ENCODE assay signal across 1 cellular context in the genomic region with DNA sequence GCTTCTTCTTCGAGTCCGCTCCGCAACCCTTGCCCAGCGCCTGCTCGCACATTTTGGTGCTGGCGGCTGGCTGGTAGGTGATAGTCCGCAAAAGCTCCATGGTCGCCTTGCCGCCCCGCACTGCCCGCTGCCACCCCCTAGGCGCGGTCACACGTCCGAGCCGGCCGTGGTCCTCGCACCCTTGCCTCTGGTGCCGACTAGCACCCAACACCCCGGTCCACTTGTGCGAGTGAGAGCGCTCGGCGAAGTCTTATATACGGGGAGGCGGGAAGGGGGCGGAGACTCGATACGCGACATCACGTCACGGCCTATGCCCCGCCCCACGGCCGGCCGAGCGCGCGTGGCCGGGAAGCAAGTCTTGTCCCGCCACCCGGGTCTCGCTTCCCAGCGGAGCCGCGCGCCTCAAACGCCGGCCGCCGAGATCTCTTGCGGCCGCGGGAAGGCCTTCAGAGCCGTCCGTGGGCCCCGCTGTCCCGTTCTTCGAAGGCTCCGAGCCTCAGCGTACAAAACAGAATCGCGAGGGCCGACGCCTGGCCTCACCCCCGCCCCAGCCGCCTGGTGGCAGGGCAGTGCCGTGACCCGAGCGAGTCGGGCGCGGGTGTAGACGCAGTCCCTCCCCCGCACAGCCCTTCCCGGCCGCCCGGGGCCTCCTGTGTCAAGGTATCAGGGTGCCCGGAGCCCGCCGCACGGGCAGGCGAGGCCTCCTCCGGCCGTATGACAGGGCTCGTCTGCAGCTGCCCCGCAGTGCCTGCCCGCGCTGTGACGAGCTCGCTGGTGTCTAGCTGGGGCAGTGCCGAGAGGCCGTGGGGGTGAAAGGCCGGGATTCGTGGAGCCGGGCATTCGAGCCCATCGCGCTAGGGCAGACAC.
TF ChIP-seq lines count a peak whose summit lies in the region.

Gene PLK2 (minus strand): TSS at position 227 of the 867 bp plus-strand sequence. CDS start 127 bp downstream, at position 100.

TF ChIP-seq in HepG2, 621 proteins besides CTCF, POLR2A, EP300 and RAD21 (continued from another document and continues in another):
- TF ChIP-seq ZBTB46 (CRISPR knock-in tag; IDR thresholded peaks at IDR 0.05; ENCODE audit: borderline replicate concordance) (no peak), GLMP (CRISPR knock-in tag; IDR thresholded peaks at IDR 0.05; ENCODE audit: borderline replicate concordance) (no peak), ZNF879 (CRISPR knock-in tag; IDR thresholded peaks at IDR 0.05) (0 out of 2 replicates have a peak, but pooled peaks have one; percentile 11), ZNF567 (CRISPR knock-in tag; IDR thresholded peaks at IDR 0.05; ENCODE audit: borderline replicate concordance) (no peak), DR1 (CRISPR knock-in tag; IDR thresholded peaks at IDR 0.05) (peak; percentile 95), RXRB (CRISPR knock-in tag; IDR thresholded peaks at IDR 0.05; ENCODE audit: borderline replicate concordance) (0 out of 2 replicates have a peak, but pooled peaks have one; percentile 9), ZNF557 (CRISPR knock-in tag; IDR thresholded peaks at IDR 0.05) (no peak), CBX5 (CRISPR knock-in tag; IDR thresholded peaks at IDR 0.05; ENCODE audit: borderline replicate concordance) (0 out of 2 replicates have a peak, but pooled peaks have one; percentile 42), YY1 (IDR thresholded peaks at IDR 0.05; ENCODE audit: insufficient read depth, insufficient replicate concordance, low read depth, low read length) (peak; percentile 19), ZNF225 (CRISPR knock-in tag; IDR thresholded peaks at IDR 0.05) (peak; percentile 51; the same call in 1 of the 2 replicates), ZNF878 (CRISPR knock-in tag; IDR thresholded peaks at IDR 0.05) (peak; percentile 52; the same call in 1 of the 2 replicates), ZNF709 (CRISPR knock-in tag; IDR thresholded peaks at IDR 0.05) (no peak; the same call in 1 of the 2 replicates), SMYD3 (CRISPR knock-in tag; IDR thresholded peaks at IDR 0.05) (0 out of 2 replicates have a peak, but pooled peaks have one; percentile 6), GATAD2A (CRISPR knock-in tag; IDR thresholded peaks at IDR 0.05) (peak; percentile 17; the same call in 1 of the 2 replicates), ZNF543 (CRISPR knock-in tag; IDR thresholded peaks at IDR 0.05) (peak; percentile 49; the same call in 1 of the 2 replicates), CENPT (CRISPR knock-in tag; IDR thresholded peaks at IDR 0.05; ENCODE audit: low read depth) (no peak), ZNF468 (CRISPR knock-in tag; IDR thresholded peaks at IDR 0.05) (no peak), ZNF891 (CRISPR knock-in tag; IDR thresholded peaks at IDR 0.05) (peak; percentile 49), ATF3 (CRISPR knock-in tag; IDR thresholded peaks at IDR 0.05) (peak; percentile 29; the same call in 1 of the 2 replicates), EEA1 (CRISPR knock-in tag; IDR thresholded peaks at IDR 0.05; ENCODE audit: borderline replicate concordance) (no peak), CCDC6 (CRISPR knock-in tag; IDR thresholded peaks at IDR 0.05) (peak; percentile 75), MAFG (CRISPR knock-in tag; IDR thresholded peaks at IDR 0.05) (no peak), XBP1 (CRISPR knock-in tag; IDR thresholded peaks at IDR 0.05) (0 out of 2 replicates have a peak, but pooled peaks have one; percentile 31), ATF7-NPFF (CRISPR knock-in tag; IDR thresholded peaks at IDR 0.05; ENCODE audit: low read depth) (0 out of 2 replicates have a peak, but pooled peaks have one; percentile 1), ZBTB7B (CRISPR knock-in tag; IDR thresholded peaks at IDR 0.05) (no peak), JUN (CRISPR knock-in tag; IDR thresholded peaks at IDR 0.05) (peak; percentile 12; the same call in 1 of the 2 replicates)
- TF ChIP-seq, protein P1, sequence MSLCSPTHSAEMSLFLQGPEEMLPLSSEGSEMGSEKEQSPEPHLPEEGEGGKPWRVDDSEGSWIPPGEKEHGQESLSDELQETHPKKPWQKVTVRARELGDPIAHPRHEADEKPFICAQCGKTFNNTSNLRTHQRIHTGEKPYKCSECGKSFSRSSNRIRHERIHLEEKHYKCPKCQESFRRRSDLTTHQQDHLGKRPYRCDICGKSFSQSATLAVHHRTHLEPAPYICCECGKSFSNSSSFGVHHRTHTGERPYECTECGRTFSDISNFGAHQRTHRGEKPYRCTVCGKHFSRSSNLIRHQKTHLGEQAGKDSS (CRISPR knock-in tag; IDR thresholded peaks at IDR 0.05; ENCODE audit: borderline replicate concordance, low read depth) = peak; percentile 56
- TF ChIP-seq, protein P2, sequence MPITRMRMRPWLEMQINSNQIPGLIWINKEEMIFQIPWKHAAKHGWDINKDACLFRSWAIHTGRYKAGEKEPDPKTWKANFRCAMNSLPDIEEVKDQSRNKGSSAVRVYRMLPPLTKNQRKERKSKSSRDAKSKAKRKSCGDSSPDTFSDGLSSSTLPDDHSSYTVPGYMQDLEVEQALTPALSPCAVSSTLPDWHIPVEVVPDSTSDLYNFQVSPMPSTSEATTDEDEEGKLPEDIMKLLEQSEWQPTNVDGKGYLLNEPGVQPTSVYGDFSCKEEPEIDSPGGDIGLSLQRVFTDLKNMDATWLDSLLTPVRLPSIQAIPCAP (CRISPR knock-in tag; IDR thresholded peaks at IDR 0.05; ENCODE audit: low read depth) = 0 out of 2 replicates have a peak, but pooled peaks have one; percentile 35
- TF ChIP-seq, protein P3, sequence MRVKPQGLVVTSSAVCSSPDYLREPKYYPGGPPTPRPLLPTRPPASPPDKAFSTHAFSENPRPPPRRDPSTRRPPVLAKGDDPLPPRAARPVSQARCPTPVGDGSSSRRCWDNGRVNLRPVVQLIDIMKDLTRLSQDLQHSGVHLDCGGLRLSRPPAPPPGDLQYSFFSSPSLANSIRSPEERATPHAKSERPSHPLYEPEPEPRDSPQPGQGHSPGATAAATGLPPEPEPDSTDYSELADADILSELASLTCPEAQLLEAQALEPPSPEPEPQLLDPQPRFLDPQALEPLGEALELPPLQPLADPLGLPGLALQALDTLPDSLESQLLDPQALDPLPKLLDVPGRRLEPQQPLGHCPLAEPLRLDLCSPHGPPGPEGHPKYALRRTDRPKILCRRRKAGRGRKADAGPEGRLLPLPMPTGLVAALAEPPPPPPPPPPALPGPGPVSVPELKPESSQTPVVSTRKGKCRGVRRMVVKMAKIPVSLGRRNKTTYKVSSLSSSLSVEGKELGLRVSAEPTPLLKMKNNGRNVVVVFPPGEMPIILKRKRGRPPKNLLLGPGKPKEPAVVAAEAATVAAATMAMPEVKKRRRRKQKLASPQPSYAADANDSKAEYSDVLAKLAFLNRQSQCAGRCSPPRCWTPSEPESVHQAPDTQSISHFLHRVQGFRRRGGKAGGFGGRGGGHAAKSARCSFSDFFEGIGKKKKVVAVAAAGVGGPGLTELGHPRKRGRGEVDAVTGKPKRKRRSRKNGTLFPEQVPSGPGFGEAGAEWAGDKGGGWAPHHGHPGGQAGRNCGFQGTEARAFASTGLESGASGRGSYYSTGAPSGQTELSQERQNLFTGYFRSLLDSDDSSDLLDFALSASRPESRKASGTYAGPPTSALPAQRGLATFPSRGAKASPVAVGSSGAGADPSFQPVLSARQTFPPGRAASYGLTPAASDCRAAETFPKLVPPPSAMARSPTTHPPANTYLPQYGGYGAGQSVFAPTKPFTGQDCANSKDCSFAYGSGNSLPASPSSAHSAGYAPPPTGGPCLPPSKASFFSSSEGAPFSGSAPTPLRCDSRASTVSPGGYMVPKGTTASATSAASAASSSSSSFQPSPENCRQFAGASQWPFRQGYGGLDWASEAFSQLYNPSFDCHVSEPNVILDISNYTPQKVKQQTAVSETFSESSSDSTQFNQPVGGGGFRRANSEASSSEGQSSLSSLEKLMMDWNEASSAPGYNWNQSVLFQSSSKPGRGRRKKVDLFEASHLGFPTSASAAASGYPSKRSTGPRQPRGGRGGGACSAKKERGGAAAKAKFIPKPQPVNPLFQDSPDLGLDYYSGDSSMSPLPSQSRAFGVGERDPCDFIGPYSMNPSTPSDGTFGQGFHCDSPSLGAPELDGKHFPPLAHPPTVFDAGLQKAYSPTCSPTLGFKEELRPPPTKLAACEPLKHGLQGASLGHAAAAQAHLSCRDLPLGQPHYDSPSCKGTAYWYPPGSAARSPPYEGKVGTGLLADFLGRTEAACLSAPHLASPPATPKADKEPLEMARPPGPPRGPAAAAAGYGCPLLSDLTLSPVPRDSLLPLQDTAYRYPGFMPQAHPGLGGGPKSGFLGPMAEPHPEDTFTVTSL (CRISPR knock-in tag; IDR thresholded peaks at IDR 0.05; ENCODE audit: borderline replicate concordance) = 0 out of 2 replicates have a peak, but pooled peaks have one; percentile 14
- TF ChIP-seq, protein P4, sequence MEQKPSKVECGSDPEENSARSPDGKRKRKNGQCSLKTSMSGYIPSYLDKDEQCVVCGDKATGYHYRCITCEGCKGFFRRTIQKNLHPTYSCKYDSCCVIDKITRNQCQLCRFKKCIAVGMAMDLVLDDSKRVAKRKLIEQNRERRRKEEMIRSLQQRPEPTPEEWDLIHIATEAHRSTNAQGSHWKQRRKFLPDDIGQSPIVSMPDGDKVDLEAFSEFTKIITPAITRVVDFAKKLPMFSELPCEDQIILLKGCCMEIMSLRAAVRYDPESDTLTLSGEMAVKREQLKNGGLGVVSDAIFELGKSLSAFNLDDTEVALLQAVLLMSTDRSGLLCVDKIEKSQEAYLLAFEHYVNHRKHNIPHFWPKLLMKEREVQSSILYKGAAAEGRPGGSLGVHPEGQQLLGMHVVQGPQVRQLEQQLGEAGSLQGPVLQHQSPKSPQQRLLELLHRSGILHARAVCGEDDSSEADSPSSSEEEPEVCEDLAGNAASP (CRISPR knock-in tag; IDR thresholded peaks at IDR 0.05; ENCODE audit: borderline replicate concordance) = peak; percentile 27; the same call in 1 of the 2 replicates
- TF ChIP-seq, protein P5, sequence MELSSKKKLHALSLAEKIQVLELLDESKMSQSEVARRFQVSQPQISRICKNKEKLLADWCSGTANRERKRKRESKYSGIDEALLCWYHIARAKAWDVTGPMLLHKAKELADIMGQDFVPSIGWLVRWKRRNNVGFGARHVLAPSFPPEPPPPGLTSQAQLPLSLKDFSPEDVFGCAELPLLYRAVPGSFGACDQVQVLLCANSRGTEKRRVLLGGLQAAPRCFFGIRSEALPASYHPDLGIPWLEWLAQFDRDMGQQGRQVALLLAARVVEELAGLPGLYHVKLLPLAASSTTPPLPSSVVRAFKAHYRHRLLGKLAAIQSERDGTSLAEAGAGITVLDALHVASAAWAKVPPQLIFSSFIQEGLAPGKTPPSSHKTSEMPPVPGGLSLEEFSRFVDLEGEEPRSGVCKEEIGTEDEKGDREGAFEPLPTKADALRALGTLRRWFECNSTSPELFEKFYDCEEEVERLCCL (CRISPR knock-in tag; IDR thresholded peaks at IDR 0.05; ENCODE audit: borderline replicate concordance) = 0 out of 2 replicates have a peak, but pooled peaks have one; percentile 77
- TF ChIP-seq, protein P6, sequence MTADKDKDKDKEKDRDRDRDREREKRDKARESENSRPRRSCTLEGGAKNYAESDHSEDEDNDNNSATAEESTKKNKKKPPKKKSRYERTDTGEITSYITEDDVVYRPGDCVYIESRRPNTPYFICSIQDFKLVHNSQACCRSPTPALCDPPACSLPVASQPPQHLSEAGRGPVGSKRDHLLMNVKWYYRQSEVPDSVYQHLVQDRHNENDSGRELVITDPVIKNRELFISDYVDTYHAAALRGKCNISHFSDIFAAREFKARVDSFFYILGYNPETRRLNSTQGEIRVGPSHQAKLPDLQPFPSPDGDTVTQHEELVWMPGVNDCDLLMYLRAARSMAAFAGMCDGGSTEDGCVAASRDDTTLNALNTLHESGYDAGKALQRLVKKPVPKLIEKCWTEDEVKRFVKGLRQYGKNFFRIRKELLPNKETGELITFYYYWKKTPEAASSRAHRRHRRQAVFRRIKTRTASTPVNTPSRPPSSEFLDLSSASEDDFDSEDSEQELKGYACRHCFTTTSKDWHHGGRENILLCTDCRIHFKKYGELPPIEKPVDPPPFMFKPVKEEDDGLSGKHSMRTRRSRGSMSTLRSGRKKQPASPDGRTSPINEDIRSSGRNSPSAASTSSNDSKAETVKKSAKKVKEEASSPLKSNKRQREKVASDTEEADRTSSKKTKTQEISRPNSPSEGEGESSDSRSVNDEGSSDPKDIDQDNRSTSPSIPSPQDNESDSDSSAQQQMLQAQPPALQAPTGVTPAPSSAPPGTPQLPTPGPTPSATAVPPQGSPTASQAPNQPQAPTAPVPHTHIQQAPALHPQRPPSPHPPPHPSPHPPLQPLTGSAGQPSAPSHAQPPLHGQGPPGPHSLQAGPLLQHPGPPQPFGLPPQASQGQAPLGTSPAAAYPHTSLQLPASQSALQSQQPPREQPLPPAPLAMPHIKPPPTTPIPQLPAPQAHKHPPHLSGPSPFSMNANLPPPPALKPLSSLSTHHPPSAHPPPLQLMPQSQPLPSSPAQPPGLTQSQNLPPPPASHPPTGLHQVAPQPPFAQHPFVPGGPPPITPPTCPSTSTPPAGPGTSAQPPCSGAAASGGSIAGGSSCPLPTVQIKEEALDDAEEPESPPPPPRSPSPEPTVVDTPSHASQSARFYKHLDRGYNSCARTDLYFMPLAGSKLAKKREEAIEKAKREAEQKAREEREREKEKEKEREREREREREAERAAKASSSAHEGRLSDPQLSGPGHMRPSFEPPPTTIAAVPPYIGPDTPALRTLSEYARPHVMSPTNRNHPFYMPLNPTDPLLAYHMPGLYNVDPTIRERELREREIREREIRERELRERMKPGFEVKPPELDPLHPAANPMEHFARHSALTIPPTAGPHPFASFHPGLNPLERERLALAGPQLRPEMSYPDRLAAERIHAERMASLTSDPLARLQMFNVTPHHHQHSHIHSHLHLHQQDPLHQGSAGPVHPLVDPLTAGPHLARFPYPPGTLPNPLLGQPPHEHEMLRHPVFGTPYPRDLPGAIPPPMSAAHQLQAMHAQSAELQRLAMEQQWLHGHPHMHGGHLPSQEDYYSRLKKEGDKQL (CRISPR knock-in tag; IDR thresholded peaks at IDR 0.05; ENCODE audit: low read depth) = no peak
